7 cellular contexts compared by ENCODE assay signal in the genomic region with DNA sequence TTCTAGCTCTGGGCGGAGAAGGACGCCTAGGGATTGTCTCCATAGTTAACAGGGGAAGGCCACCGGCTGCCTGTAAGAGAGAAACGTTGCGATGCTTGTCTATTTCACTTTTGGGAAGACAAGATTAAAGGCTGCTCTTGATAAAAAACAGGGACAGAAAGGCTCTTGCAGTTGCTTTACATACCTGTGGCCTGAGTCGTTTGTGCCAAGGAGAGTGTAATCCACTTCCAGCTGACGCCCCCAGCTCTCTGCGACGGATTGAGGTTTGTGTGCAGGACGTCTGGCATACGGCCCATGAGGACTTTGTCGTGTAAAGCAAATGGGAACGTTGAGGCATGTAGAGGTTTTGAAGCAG. TPM values are rescaled to one million over a fixed set of nuclear protein-coding genes. Genes with fewer than 3 reads are reported as not detected.
DNase-seq lines count a peak whose midpoint lies in the region; ATAC-seq and TF ChIP-seq lines count a peak whose summit lies in the region.

No MANE protein-coding gene starts in this region.

- H3K36me3 Mint-ChIP-seq in activated CD8-positive, alpha-beta T cell treated with anti-CD3 and anti-CD28 coated beads for 36 hours (ENCODE audit: low read depth): peaks cover 30% of the 10 kb centered on the region
- peaks cover 7% of the 10 kb centered on the region for H3K36me3 Mint-ChIP-seq in progenitor cell of endocrine pancreas (ENCODE audit: insufficient read depth)

- peak; percentile 63 for DNase-seq in HT-29 (ENCODE audit: low spot score)
- no peak for DNase-seq in activated CD8-positive, alpha-beta T cell treated with anti-CD3 and anti-CD28 coated beads for 36 hours
- peak; percentile 25 for DNase-seq in glomerular visceral epithelial cell (ENCODE audit: extremely low spot score)
- no peak for DNase-seq in progenitor cell of endocrine pancreas (ENCODE audit: low spot score, unreplicated experiment)
- DNase-seq in NCI-H1436 (lab: John Stamatoyannopoulos, UW): no peak
- DNase-seq in omental fat pad (ENCODE audit: low spot score): no peak
- DNase-seq in NCI-H748 (lab: John Stamatoyannopoulos, UW; ENCODE audit: unreplicated experiment): no peak

- no peaks in the 10 kb centered on the region for H3K9me3 Mint-ChIP-seq in activated CD8-positive, alpha-beta T cell treated with anti-CD3 and anti-CD28 coated beads for 36 hours
- H3K9me3 Mint-ChIP-seq in progenitor cell of endocrine pancreas (ENCODE audit: low read depth): no peaks in the 10 kb centered on the region

- H3K27me3 Mint-ChIP-seq in activated CD8-positive, alpha-beta T cell treated with anti-CD3 and anti-CD28 coated beads for 36 hours: peaks cover 3% of the 10 kb centered on the region
- H3K27me3 Mint-ChIP-seq in progenitor cell of endocrine pancreas: no peaks in the 10 kb centered on the region

- H3K4me3 Mint-ChIP-seq in activated CD8-positive, alpha-beta T cell treated with anti-CD3 and anti-CD28 coated beads for 36 hours: peak overlapping the region; percentile 78
- H3K4me3 Mint-ChIP-seq in progenitor cell of endocrine pancreas (ENCODE audit: low read depth): peak overlapping the region; percentile 87

- ATAC-seq in activated CD8-positive, alpha-beta T cell treated with anti-CD3 and anti-CD28 coated beads for 36 hours: no peak
- ATAC-seq in omental fat pad (ENCODE audit: low FRiP score): no peak

- H3K27ac Mint-ChIP-seq in activated CD8-positive, alpha-beta T cell treated with anti-CD3 and anti-CD28 coated beads for 36 hours: peak overlapping the region; percentile 81
- H3K27ac Mint-ChIP-seq in progenitor cell of endocrine pancreas: peak overlapping the region; percentile 76

- intact Hi-C loops in activated CD8-positive, alpha-beta T cell treated with anti-CD3 and anti-CD28 coated beads for 36 hours (cut with micrococcal nuclease): loop anchor here (5.0 kb wide), 2 partner anchors 77 to 97 kb away; no protein-coding TSS in a partner anchor

- POLR2A ChIA-PET in activated CD8-positive, alpha-beta T cell treated with anti-CD3 and anti-CD28 coated beads for 36 hours (lab: Charles Lee): interaction anchor here (3.6 kb wide), 1 partner anchor 94 kb away, joined by 19 read pairs; no protein-coding TSS in a partner anchor

- TF ChIP-seq CTCF in activated CD8-positive, alpha-beta T cell treated with anti-CD3 and anti-CD28 coated beads for 36 hours (IDR thresholded peaks at IDR 0.05): no peak
- no peak for TF ChIP-seq CTCF in progenitor cell of endocrine pancreas (IDR thresholded peaks at IDR 0.05; ENCODE audit: unreplicated experiment)
- TF ChIP-seq CTCF in omental fat pad (IDR thresholded peaks at IDR 0.05): no peak

- CTCF ChIA-PET in activated CD8-positive, alpha-beta T cell treated with anti-CD3 and anti-CD28 coated beads for 36 hours (lab: Charles Lee): interaction anchor here (1.0 to 7.3 kb wide), 4 partner anchors 21 to 98 kb away, joined by 3 to 39 read pairs (median 8); no protein-coding TSS in a partner anchor

- peaks cover 55% of the 10 kb centered on the region for H3K4me1 Mint-ChIP-seq in activated CD8-positive, alpha-beta T cell treated with anti-CD3 and anti-CD28 coated beads for 36 hours (ENCODE audit: low read depth)
- H3K4me1 Mint-ChIP-seq in progenitor cell of endocrine pancreas (ENCODE audit: low read depth): peaks cover 45% of the 10 kb centered on the region

RNA-seq across cellular contexts. Expression of gene MAP3K8, which starts 1.1 kb away (rescaled TPM):
- total RNA-seq in HT-29 (2014; rRNA removed; shearing (Covaris generic)): 43.8 and 48.2 TPM in 2 replicates
- 10 to 100 TPM; 24.0 to 25.7 TPM for total RNA-seq in activated CD8-positive, alpha-beta T cell treated with anti-CD3 and anti-CD28 coated beads for 36 hours
- total RNA-seq in progenitor cell of endocrine pancreas (15.0 and 16.8 TPM in 2 replicates), omental fat pad (100 to 1,000 TPM in 2 of 4 donors, 10 to 100 TPM in 2; 52.3 to 113 (median 78.9) TPM)

Comparison
In these comparisons a context has a peak if more than half of its experiments do, and no peak if none do; other contexts are left out.
1. DNase-seq: peak in HT-29 (single experiment) and glomerular visceral epithelial cell (single experiment); none in activated CD8-positive, alpha-beta T cell treated with anti-CD3 and anti-CD28 coated beads for 36 hours (single experiment), progenitor cell of endocrine pancreas (single experiment), NCI-H1436 (single experiment), omental fat pad (single experiment) and NCI-H748 (single experiment).